ENCODE assay signal across 15 cellular contexts in the genomic region with DNA sequence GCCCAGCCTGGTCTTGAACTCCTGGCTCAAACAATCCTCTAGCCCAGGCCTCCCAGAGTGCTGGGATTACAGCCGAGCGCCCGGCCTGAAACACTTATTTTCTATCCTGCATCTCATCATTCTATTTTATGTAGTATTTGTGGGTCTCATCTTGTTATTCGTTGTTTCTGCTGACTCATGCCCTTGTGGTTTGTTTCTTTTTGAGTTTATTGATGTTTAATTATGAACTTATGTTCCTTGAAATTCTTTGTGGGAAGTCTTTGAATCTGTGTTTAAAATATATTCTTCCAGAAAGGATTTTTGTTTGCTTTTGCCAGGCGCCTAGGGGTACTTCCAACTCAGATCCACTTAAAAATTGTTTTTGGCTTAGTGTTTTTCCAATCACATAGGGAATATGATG.
A peak's percentile ranks its signal among the peaks of the same experiment; 100 is the strongest.
DNase-seq lines count a peak whose midpoint lies in the region; ATAC-seq, FAIRE-seq and TF ChIP-seq lines count a peak whose summit lies in the region.
"Had no signal": no experiment of that assay in that cellular context is flagged by ENCODE, and none has a peak within 500 bp of the region (broad histone marks: within the 10 kb centered on the region; RNA-seq: fewer than 3 reads in every experiment).

No MANE protein-coding gene starts in this region.

- peak; percentile 68 for FAIRE-seq in K562 (lab: Jason Lieb, UNC)

- TF ChIP-seq EP300 in K562 (IDR thresholded peaks at IDR 0.05; ENCODE audit: low read length) = no peak; the same call in 1 of the 2 replicates

- H4K20me1 ChIP-seq in IMR-90 (ENCODE audit: insufficient read depth, low read length) = no peaks in the 10 kb centered on the region; the same call in 1 of the 2 replicates
- no peaks in the 10 kb centered on the region for H4K20me1 ChIP-seq in K562 (replicated peaks; ENCODE audit: control insufficient read depth, insufficient read depth, low read length)

- DNase-seq in BJ (ENCODE audit: low read depth) (peak; percentile 94), IMR-90 (peak; percentile 72), K562 (ENCODE audit: extremely low read depth in 1 of 4, low spot score in 3 of 4) (peak in 1 of 4 experiments; percentile 35), kidney glomerular epithelial cell (lab: John Stamatoyannopoulos, UW) (peak; percentile 34)
- no peak for DNase-seq in activated naive CD8-positive, alpha-beta T cell treated with anti-CD3 and anti-CD28 coated beads, Interleukin-2, amount 50 U/mL, for 24 hours
- DNase-seq: activated naive CD4-positive, alpha-beta T cell treated with anti-CD3 and anti-CD28 coated beads, Interleukin-2, amount 10 ng/mL, durations not matched to agents 7 days and 5 days; Caco-2; effector CD4-positive, alpha-beta T cell; H7; NCI-H2107; stimulated activated CD4-positive, alpha-beta T cell treated with anti-CD3 and anti-CD28 coated beads, Interleukin-1b, Interleukin-23, amount 100 ng/mL, for 48 hours; stimulated activated naive B cell treated with anti-CD40 and anti-IgM and Interleukin-4, amounts not matched to agents 10 μg/mL and 1 μg/mL and 100 μg/mL, for 72 hours had no signal

- dilution Hi-C loops in IMR-90 (cut with HindIII; ENCODE audit: low sequenced_read_pairs, unreplicated experiment) = no loop called here

- H3K9me3 ChIP-seq in IMR-90 (ENCODE audit: control insufficient read depth, insufficient read depth, low read length) = no peaks in the 10 kb centered on the region; the same call in 1 of the 2 replicates
- H3K9me3 ChIP-seq in K562 (replicated peaks; ENCODE audit: control insufficient read depth, insufficient read depth, low read depth, low read length) = no peaks in the 10 kb centered on the region

- peak overlapping the region; percentile 46; the same call in 1 of the 2 replicates for H3K4me2 ChIP-seq in IMR-90 (ENCODE audit: low read depth, low read length)
- H3K4me2 ChIP-seq in K562 (ENCODE audit: insufficient read depth, low read length) = no peak overlapping the region

- H3K18ac ChIP-seq in IMR-90 (ENCODE audit: low read depth, low read length) = no peak overlapping the region

- H3K56ac ChIP-seq in IMR-90 (ENCODE audit: extremely low read depth, insufficient read depth, low read length) = no peak overlapping the region

- ATAC-seq in IMR-90 (ENCODE audit: low read depth) = peak; percentile 85
- ATAC-seq in K562 = no peak
- no peak for ATAC-seq in GM19463 (IDR thresholded peaks at IDR 0.05; ENCODE audit: unreplicated experiment)
- ATAC-seq in GM21360 (IDR thresholded peaks at IDR 0.05; ENCODE audit: unreplicated experiment) = no peak
- ATAC-seq in HG02840 (IDR thresholded peaks at IDR 0.05; ENCODE audit: low FRiP score, unreplicated experiment) = no peak
- no peak for ATAC-seq in activated naive CD8-positive, alpha-beta T cell treated with anti-CD3 and anti-CD28 coated beads, Interleukin-2, amount 50 U/mL, for 24 hours
- ATAC-seq: stimulated activated naive B cell treated with anti-CD40 and anti-IgM and Interleukin-4, amounts not matched to agents 10 μg/mL and 1 μg/mL and 100 μg/mL, for 72 hours had no signal

- no peak for TF ChIP-seq CTCF in BJ (IDR thresholded peaks at IDR 0.05; ENCODE audit: insufficient read depth, low read depth, low read length)
- no peak for TF ChIP-seq CTCF in IMR-90 (conservative IDR thresholded peaks at IDR 0.05; ENCODE audit: low read depth, low read length)
- TF ChIP-seq CTCF in K562 (IDR thresholded peaks at IDR 0.05 in 2 of 3, conservative IDR thresholded peaks at IDR 0.05 in 1 of 3; ENCODE audit: insufficient read depth in 2 of 3, low read depth in 1 of 3, low read length in 3 of 3) = no peak

- no peak overlapping the region for H4K5ac ChIP-seq in IMR-90 (ENCODE audit: low read depth, low read length)

- H3K9ac ChIP-seq in IMR-90 (ENCODE audit: low read depth, low read length) (no peak overlapping the region), K562 (ENCODE audit: insufficient read depth in 1 of 2, low read depth in 2 of 2, low read length in 2 of 2) (no peak overlapping the region)

- no peak overlapping the region for H4K91ac ChIP-seq in IMR-90 (ENCODE audit: insufficient read depth, low read depth, low read length)

- no peak overlapping the region for H3K23ac ChIP-seq in IMR-90 (ENCODE audit: low read depth, low read length)

- TF ChIP-seq RAD21 in IMR-90 (IDR thresholded peaks at IDR 0.05; ENCODE audit: low read length) (no peak), K562 (CRISPR knock-in tag; conservative IDR thresholded peaks at IDR 0.05 in 1 of 2, IDR thresholded peaks at IDR 0.05 in 1 of 2) (no peak)

- POLR2A ChIA-PET in BJ (lab: Charles Lee) (no interaction called here), IMR-90 (lab: Charles Lee; ENCODE audit: unreplicated experiment) (interaction anchor here (0.6 kb wide), 3 partner anchors 17 to 80 kb away, joined by 3 to 4 read pairs (median 3); no protein-coding TSS in a partner anchor), K562 (lab: Yijun Ruan, JAX) (no interaction called here)

- H3K27ac ChIP-seq in IMR-90 (ENCODE audit: insufficient read depth, low read length) (no peak overlapping the region), K562 (ENCODE audit: extremely low read depth, low read depth, low read length) (peak overlapping the region; percentile 49; the same call in 2 of the 3 replicates)

- H3K27ac Mint-ChIP-seq in activated naive CD8-positive, alpha-beta T cell treated with anti-CD3 and anti-CD28 coated beads, Interleukin-2, amount 50 U/mL, for 24 hours = no peak overlapping the region
- H3K27ac Mint-ChIP-seq: activated naive CD4-positive, alpha-beta T cell treated with anti-CD3 and anti-CD28 coated beads, Interleukin-2, amount 10 ng/mL, durations not matched to agents 7 days and 5 days; stimulated activated naive B cell treated with anti-CD40 and anti-IgM and Interleukin-4, amounts not matched to agents 10 μg/mL and 1 μg/mL and 100 μg/mL, for 72 hours had no signal

- in situ Hi-C loops in IMR-90 (cut with MboI; ENCODE audit: low sequenced_read_pairs) = no loop called here
- in situ Hi-C loops in K562 (cut with MboI) = no loop called here

- no peak overlapping the region for H3K14ac ChIP-seq in IMR-90 (replicated peaks; ENCODE audit: low read depth, low read length)

- H2AK9ac ChIP-seq in IMR-90 (replicated peaks; ENCODE audit: low read depth, low read length, poor library complexity) = no peak overlapping the region

- H2AFZ ChIP-seq in IMR-90 (replicated peaks; ENCODE audit: low read length, poor library complexity) (no peak overlapping the region), K562 (ENCODE audit: low read depth, low read length) (peak overlapping the region; percentile 2)

- BruUV-seq in IMR-90 (replicated peaks; lab: Mats Ljungman, UMichigan) = no TSS peak
- no TSS peak for BruUV-seq in K562 (replicated peaks; lab: Mats Ljungman, UMichigan)

- no peak overlapping the region for H2BK15ac ChIP-seq in IMR-90 (ENCODE audit: low read depth, low read length)

- H3K4me3 ChIP-seq in BJ (ENCODE audit: low read depth, low read length) (no peak overlapping the region), IMR-90 (ENCODE audit: insufficient read depth, low read depth, low read length) (no peak overlapping the region), K562 (no peak overlapping the region)

- H3K4ac ChIP-seq in IMR-90 (ENCODE audit: low read depth, low read length) = no peak overlapping the region

- CTCF ChIA-PET in BJ (lab: Yijun Ruan, JAX) = interaction anchor here (0.9 kb wide), 1 partner anchor 80 kb away, joined by 3 read pairs; no protein-coding TSS in a partner anchor
- CTCF ChIA-PET in IMR-90 (lab: Yijun Ruan, JAX) = no interaction called here
- CTCF ChIA-PET in K562 (lab: Yijun Ruan, JAX; ENCODE audit: low intra/inter-chr PET ratio) = no interaction called here

- intact Hi-C loops in IMR-90 (cut with micrococcal nuclease) = no loop called here
- intact Hi-C loops in K562 (cut with micrococcal nuclease) = no loop called here

- H3K4me1 Mint-ChIP-seq in activated naive CD8-positive, alpha-beta T cell treated with anti-CD3 and anti-CD28 coated beads, Interleukin-2, amount 50 U/mL, for 24 hours = peaks cover 9% of the 10 kb centered on the region

- no peaks in the 10 kb centered on the region for H3K9me3 Mint-ChIP-seq in activated naive CD8-positive, alpha-beta T cell treated with anti-CD3 and anti-CD28 coated beads, Interleukin-2, amount 50 U/mL, for 24 hours
- H3K9me3 Mint-ChIP-seq: activated naive CD4-positive, alpha-beta T cell treated with anti-CD3 and anti-CD28 coated beads, Interleukin-2, amount 10 ng/mL, durations not matched to agents 7 days and 5 days; stimulated activated naive B cell treated with anti-CD40 and anti-IgM and Interleukin-4, amounts not matched to agents 10 μg/mL and 1 μg/mL and 100 μg/mL, for 72 hours had no signal

- no peak overlapping the region for H4K8ac ChIP-seq in IMR-90 (ENCODE audit: low read depth in 2 of 2, low read length in 2 of 2)

- WGBS in IMR-90 (ENCODE audit: extremely low coverage in 2 of 2, insufficient read length in 1 of 2), 2 experiments = no CpG with 5 or more reads among the region's 5 CpGs
- WGBS in K562 (ENCODE audit: insufficient coverage, low coverage, missing lambda C conversion rate) = 60% methylated on average over 5 of the region's 5 CpGs

- no peaks in the 10 kb centered on the region for H3K79me2 ChIP-seq in K562 (ENCODE audit: control insufficient read depth, insufficient read depth, low read length)

- H3K36me3 Mint-ChIP-seq in activated naive CD8-positive, alpha-beta T cell treated with anti-CD3 and anti-CD28 coated beads, Interleukin-2, amount 50 U/mL, for 24 hours (ENCODE audit: low read depth) = no peaks in the 10 kb centered on the region
- H3K36me3 Mint-ChIP-seq: activated naive CD4-positive, alpha-beta T cell treated with anti-CD3 and anti-CD28 coated beads, Interleukin-2, amount 10 ng/mL, durations not matched to agents 7 days and 5 days; stimulated activated naive B cell treated with anti-CD40 and anti-IgM and Interleukin-4, amounts not matched to agents 10 μg/mL and 1 μg/mL and 100 μg/mL, for 72 hours had no signal

- H2AK5ac ChIP-seq in IMR-90 (ENCODE audit: low read depth, low read length) = no peak overlapping the region

- H3K27me3 Mint-ChIP-seq in activated naive CD8-positive, alpha-beta T cell treated with anti-CD3 and anti-CD28 coated beads, Interleukin-2, amount 50 U/mL, for 24 hours = peaks cover 8% of the 10 kb centered on the region

- no peak overlapping the region for H3K4me3 Mint-ChIP-seq in activated naive CD8-positive, alpha-beta T cell treated with anti-CD3 and anti-CD28 coated beads, Interleukin-2, amount 50 U/mL, for 24 hours
- H3K4me3 Mint-ChIP-seq: activated naive CD4-positive, alpha-beta T cell treated with anti-CD3 and anti-CD28 coated beads, Interleukin-2, amount 10 ng/mL, durations not matched to agents 7 days and 5 days; stimulated activated naive B cell treated with anti-CD40 and anti-IgM and Interleukin-4, amounts not matched to agents 10 μg/mL and 1 μg/mL and 100 μg/mL, for 72 hours had no signal

- no peak overlapping the region for H2BK20ac ChIP-seq in IMR-90 (ENCODE audit: low read depth, low read length)

- H3K36me3 ChIP-seq in BJ (ENCODE audit: control insufficient read depth, insufficient read depth, low read length) = no peaks in the 10 kb centered on the region
- no peaks in the 10 kb centered on the region for H3K36me3 ChIP-seq in IMR-90 (ENCODE audit: control insufficient read depth, insufficient read depth, low read length)
- H3K36me3 ChIP-seq in K562 (ENCODE audit: control insufficient read depth, insufficient read depth, low read length) = no peaks in the 10 kb centered on the region

- H3K79me1 ChIP-seq in IMR-90 (ENCODE audit: low read depth in 1 of 2, low read length in 2 of 2) = no peaks in the 10 kb centered on the region

- no peaks in the 10 kb centered on the region for H3K27me3 ChIP-seq in BJ (ENCODE audit: control insufficient read depth, insufficient read depth, low read length)
- H3K27me3 ChIP-seq in IMR-90 (ENCODE audit: control insufficient read depth, insufficient read depth, low read length) = peaks cover 6% of the 10 kb centered on the region
- H3K27me3 ChIP-seq in K562 (ENCODE audit: control insufficient read depth in 2 of 2, insufficient read depth in 2 of 2, low read length in 2 of 2) = no peaks in the 10 kb centered on the region

- H3K4me1 ChIP-seq in IMR-90 (ENCODE audit: control insufficient read depth, insufficient read depth, low read length) (peaks cover 4% of the 10 kb centered on the region), K562 (replicated peaks in 1 of 2; ENCODE audit: control insufficient read depth in 2 of 2, insufficient read depth in 2 of 2, low read length in 2 of 2) (peaks cover 21 to 22% of the 10 kb centered on the region in 2 experiments)
- H3K4me1 ChIP-seq: Caco-2 had no signal

- H3K9me1 ChIP-seq in IMR-90 (ENCODE audit: insufficient read depth, low read length) (no peaks in the 10 kb centered on the region), K562 (ENCODE audit: control insufficient read depth, insufficient read depth, low read length) (no peaks in the 10 kb centered on the region)

- H2BK5ac ChIP-seq in IMR-90 (ENCODE audit: low read depth, low read length, poor library complexity, severe bottlenecking) = no peak overlapping the region

- no peak overlapping the region for H2BK120ac ChIP-seq in IMR-90 (ENCODE audit: low read depth, low read length)

- TF ChIP-seq POLR2A in IMR-90 (IDR thresholded peaks at IDR 0.05; ENCODE audit: low read depth, low read length) = no peak
- no peak for TF ChIP-seq POLR2A in K562 (conservative IDR thresholded peaks at IDR 0.05)
